ENCODE assay signal across 8 cellular contexts in the genomic region with DNA sequence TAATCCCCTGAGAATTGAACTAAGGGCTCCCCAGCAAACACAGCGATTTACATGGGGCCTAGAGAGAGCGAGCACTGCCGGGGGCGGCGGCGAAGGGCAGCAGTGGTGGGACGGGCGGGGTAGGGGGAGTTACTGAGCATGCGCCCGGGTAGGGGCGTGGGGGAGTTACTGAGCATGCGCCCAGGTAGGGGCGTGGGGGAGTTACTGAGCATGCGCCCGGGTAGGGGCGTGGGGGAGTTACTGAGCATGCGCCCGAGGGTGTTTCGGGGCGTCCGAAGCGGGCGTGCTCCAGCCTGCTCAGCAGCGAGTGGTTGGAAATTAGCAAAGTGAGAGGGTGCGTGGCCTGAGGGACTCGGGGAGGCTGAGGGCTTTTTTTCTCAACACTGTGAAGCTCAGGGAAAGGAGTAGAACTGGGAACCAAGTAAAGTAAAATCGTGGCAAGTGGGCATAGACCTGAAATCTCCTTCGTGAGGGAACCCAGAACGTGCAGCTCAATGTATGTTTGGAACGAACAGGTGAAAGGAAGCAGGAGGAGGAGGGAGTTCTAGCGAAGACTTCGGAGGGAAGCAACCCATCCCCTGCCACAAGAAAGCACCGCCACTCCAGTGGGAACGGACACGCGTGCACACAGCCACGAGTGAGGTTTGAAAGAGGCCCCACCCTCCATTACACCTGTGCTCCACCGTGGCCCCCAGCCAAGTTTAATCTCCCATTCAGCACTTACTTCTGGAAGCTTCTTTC. TPM values are rescaled to one million over a fixed set of nuclear protein-coding genes. Genes with fewer than 3 reads are reported as not detected.
DNase-seq lines count a peak whose midpoint lies in the region; ATAC-seq and TF ChIP-seq lines count a peak whose summit lies in the region.

No MANE protein-coding gene starts in this region.

- no peaks in the 10 kb centered on the region for H3K79me2 ChIP-seq in SK-N-SH (ENCODE audit: insufficient read depth)

- H3K9me3 ChIP-seq in SK-N-SH (no peaks in the 10 kb centered on the region), ovary (no peaks in the 10 kb centered on the region), thyroid gland (no peaks in the 10 kb centered on the region)

- TF ChIP-seq POLR2A in NB4 (IDR thresholded peaks at IDR 0.05; ENCODE audit: extremely low read depth, insufficient read length) = peak; percentile 97
- TF ChIP-seq POLR2A in ovary (IDR thresholded peaks at IDR 0.05) = no peak
- TF ChIP-seq POLR2A in thyroid gland (IDR thresholded peaks at IDR 0.05) = peak in 1 of 2 donors; percentile 78

- H3K36me3 ChIP-seq in GM06990 (ENCODE audit: control insufficient read depth, insufficient read depth, low read length) (no peaks in the 10 kb centered on the region), SK-N-SH (replicated peaks in 1 of 2; ENCODE audit: control insufficient read depth in 1 of 2, insufficient read depth in 2 of 2, low read length in 1 of 2) (no peaks in the 10 kb centered on the region), ovary (no peaks in the 10 kb centered on the region), thyroid gland (no peaks in the 10 kb centered on the region)

- no peak for TF ChIP-seq RAD21 in SK-N-SH (IDR thresholded peaks at IDR 0.05; ENCODE audit: low read length)

- intact Hi-C loops in Right ventricle myocardium inferior (cut with DNase I) (loop anchor here (1.0 to 5.0 kb wide), 2 partner anchors 34 to 52 kb away; a partner anchor contains a TSS), ovary (cut with DNase I) (no loop called here), thyroid gland (cut with DNase I) (no loop called here)

- DNase-seq in GM06990 (ENCODE audit: extremely low read depth, insufficient read length) (peak; percentile 87), NB4 (ENCODE audit: low read depth) (peak; percentile 97), SK-N-SH (peak; percentile 83), Right ventricle myocardium inferior (ENCODE audit: missing footprints) (peak; percentile 93), ovary (peak; percentile 82 to 93 (median 88)), thyroid gland (peak; percentile 83 to 90)

- 16% methylated on average over 29 of the region's 38 CpGs for WGBS in SK-N-SH (ENCODE audit: low lambda C conversion rate)
- WGBS in ovary, 3 donors = 3 to 9% (median 4%) methylated on average over 31 to 38 of the region's 38 CpGs
- whole genome bisulfite sequencing in thyroid gland, 2 donors = 1 to 3% methylated on average over 25 to 37 of the region's 38 CpGs

- CTCF ChIA-PET in SK-N-SH (lab: Yijun Ruan, JAX) = interaction anchor here (1.2 kb wide), 1 partner anchor 459 kb away, joined by 3 read pairs; no protein-coding TSS in a partner anchor

- no peak overlapping the region; the same call in 1 of the 2 replicates for H3K9ac ChIP-seq in SK-N-SH

- H3K4me3 ChIP-seq in GM06990 (replicated peaks; ENCODE audit: low read depth, low read length) (peak overlapping the region; percentile 65), NB4 (ENCODE audit: low read depth, low read length) (peak overlapping the region; percentile 64), SK-N-SH (ENCODE audit: low read depth in 2 of 2, low read length in 1 of 2) (peak overlapping the region; percentile 57 to 71), ovary (peak overlapping the region; percentile 49), thyroid gland (replicated peaks in 1 of 3) (peak overlapping the region; percentile 10 to 50 (median 36))

- peak overlapping the region; percentile 86 for H3K4me2 ChIP-seq in SK-N-SH

- no peaks in the 10 kb centered on the region for H4K20me1 ChIP-seq in SK-N-SH (ENCODE audit: insufficient read depth)

- no peaks in the 10 kb centered on the region for H3F3A ChIP-seq in SK-N-SH (replicated peaks; ENCODE audit: insufficient read depth)

- TF ChIP-seq CTCF in GM06990 (IDR thresholded peaks at IDR 0.05; ENCODE audit: insufficient read depth, low read length, poor library complexity, severe bottlenecking) = no peak
- TF ChIP-seq CTCF in NB4 (IDR thresholded peaks at IDR 0.05; ENCODE audit: low read depth, low read length) = no peak
- no peak for TF ChIP-seq CTCF in SK-N-SH (IDR thresholded peaks at IDR 0.05)
- TF ChIP-seq CTCF in ovary (IDR thresholded peaks at IDR 0.05) = no peak
- TF ChIP-seq CTCF in thyroid gland (IDR thresholded peaks at IDR 0.05) = peak in 1 of 6 experiments; percentile 9

- H3K9me3 Mint-ChIP-seq in activated naive CD8-positive, alpha-beta T cell (ENCODE audit: low read depth) = no peaks in the 10 kb centered on the region

- ATAC-seq in HG02571 (IDR thresholded peaks at IDR 0.05; ENCODE audit: unreplicated experiment) (peak; percentile 91), Right ventricle myocardium inferior (peak; percentile 99)

- peaks cover 8% of the 10 kb centered on the region for H3K36me3 Mint-ChIP-seq in activated naive CD8-positive, alpha-beta T cell

- peaks cover 0 to 9% of the 10 kb centered on the region in 2 experiments; a peak in 1 of 4 replicates for H3K4me1 ChIP-seq in SK-N-SH (ENCODE audit: control insufficient read depth in 1 of 2, insufficient read depth in 2 of 2, low read depth in 1 of 2, low read length in 1 of 2)
- H3K4me1 ChIP-seq in ovary (ENCODE audit: insufficient read depth) = peaks cover 5% of the 10 kb centered on the region
- H3K4me1 ChIP-seq in thyroid gland = peaks cover 9 to 25% of the 10 kb centered on the region in 2 donors

- no peaks in the 10 kb centered on the region for H3K9me2 ChIP-seq in SK-N-SH

- H3K4me1 Mint-ChIP-seq in activated naive CD8-positive, alpha-beta T cell (ENCODE audit: low read depth) = peaks cover 27% of the 10 kb centered on the region

- POLR2A ChIA-PET in SK-N-SH (lab: Yijun Ruan, JAX) = no interaction called here

- H3K27me3 Mint-ChIP-seq in activated naive CD8-positive, alpha-beta T cell = no peaks in the 10 kb centered on the region

- H3K27ac ChIP-seq in SK-N-SH (ENCODE audit: low read depth in 2 of 2, low read length in 1 of 2) (no peak overlapping the region), ovary (no peak overlapping the region), thyroid gland (peak overlapping the region; percentile 17 to 83 (median 74))

- TF ChIP-seq EP300 in SK-N-SH (IDR thresholded peaks at IDR 0.05; ENCODE audit: borderline replicate concordance in 1 of 2, low read depth in 1 of 2, low read length in 1 of 2) (no peak), ovary (IDR thresholded peaks at IDR 0.05) (peak; percentile 45)

- peak overlapping the region; percentile 100 for H2AFZ ChIP-seq in SK-N-SH (ENCODE audit: low read depth)

- H3K27me3 ChIP-seq in GM06990 (replicated peaks; ENCODE audit: control insufficient read depth, insufficient read depth, low read length) (no peaks in the 10 kb centered on the region), SK-N-SH (ENCODE audit: insufficient read depth) (no peaks in the 10 kb centered on the region), ovary (no peaks in the 10 kb centered on the region), thyroid gland (no peaks in the 10 kb centered on the region)

- H3K4me3 Mint-ChIP-seq in activated naive CD8-positive, alpha-beta T cell = peak overlapping the region; percentile 97

- H3K27ac Mint-ChIP-seq in activated naive CD8-positive, alpha-beta T cell = peak overlapping the region; percentile 93

TF ChIP-seq in SK-N-SH, 30 proteins besides CTCF, POLR2A, EP300 and RAD21 (continues in another document):
- no peak for TF ChIP-seq RFX5 (IDR thresholded peaks at IDR 0.05; ENCODE audit: low read length)
- TF ChIP-seq, protein P1, sequence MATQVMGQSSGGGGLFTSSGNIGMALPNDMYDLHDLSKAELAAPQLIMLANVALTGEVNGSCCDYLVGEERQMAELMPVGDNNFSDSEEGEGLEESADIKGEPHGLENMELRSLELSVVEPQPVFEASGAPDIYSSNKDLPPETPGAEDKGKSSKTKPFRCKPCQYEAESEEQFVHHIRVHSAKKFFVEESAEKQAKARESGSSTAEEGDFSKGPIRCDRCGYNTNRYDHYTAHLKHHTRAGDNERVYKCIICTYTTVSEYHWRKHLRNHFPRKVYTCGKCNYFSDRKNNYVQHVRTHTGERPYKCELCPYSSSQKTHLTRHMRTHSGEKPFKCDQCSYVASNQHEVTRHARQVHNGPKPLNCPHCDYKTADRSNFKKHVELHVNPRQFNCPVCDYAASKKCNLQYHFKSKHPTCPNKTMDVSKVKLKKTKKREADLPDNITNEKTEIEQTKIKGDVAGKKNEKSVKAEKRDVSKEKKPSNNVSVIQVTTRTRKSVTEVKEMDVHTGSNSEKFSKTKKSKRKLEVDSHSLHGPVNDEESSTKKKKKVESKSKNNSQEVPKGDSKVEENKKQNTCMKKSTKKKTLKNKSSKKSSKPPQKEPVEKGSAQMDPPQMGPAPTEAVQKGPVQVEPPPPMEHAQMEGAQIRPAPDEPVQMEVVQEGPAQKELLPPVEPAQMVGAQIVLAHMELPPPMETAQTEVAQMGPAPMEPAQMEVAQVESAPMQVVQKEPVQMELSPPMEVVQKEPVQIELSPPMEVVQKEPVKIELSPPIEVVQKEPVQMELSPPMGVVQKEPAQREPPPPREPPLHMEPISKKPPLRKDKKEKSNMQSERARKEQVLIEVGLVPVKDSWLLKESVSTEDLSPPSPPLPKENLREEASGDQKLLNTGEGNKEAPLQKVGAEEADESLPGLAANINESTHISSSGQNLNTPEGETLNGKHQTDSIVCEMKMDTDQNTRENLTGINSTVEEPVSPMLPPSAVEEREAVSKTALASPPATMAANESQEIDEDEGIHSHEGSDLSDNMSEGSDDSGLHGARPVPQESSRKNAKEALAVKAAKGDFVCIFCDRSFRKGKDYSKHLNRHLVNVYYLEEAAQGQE (IDR thresholded peaks at IDR 0.05; ENCODE audit: low read depth, low read length) = no peak
- TF ChIP-seq FOXM1 (IDR thresholded peaks at IDR 0.05; ENCODE audit: low read depth) = no peak
- TF ChIP-seq, protein P2, sequence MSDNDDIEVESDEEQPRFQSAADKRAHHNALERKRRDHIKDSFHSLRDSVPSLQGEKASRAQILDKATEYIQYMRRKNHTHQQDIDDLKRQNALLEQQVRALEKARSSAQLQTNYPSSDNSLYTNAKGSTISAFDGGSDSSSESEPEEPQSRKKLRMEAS (IDR thresholded peaks at IDR 0.05; ENCODE audit: low read depth) = peak; percentile 60; the same call in 1 of the 2 replicates
- TF ChIP-seq POLR2AphosphoS5 (IDR thresholded peaks at IDR 0.05; ENCODE audit: low read depth, low read length) = peak; percentile 81
- TF ChIP-seq SMC3 (IDR thresholded peaks at IDR 0.05; ENCODE audit: low read depth, low read length) = no peak
- no peak for TF ChIP-seq RXRA (IDR thresholded peaks at IDR 0.05; ENCODE audit: borderline replicate concordance, low read depth)

RNA-seq across cellular contexts. Expression of a gene that starts 34.3 kb away (rescaled TPM):
- 14.6 and 19.7 TPM in 2 replicates for polyA plus RNA-seq in SK-N-SH (2012; rRNA removed)
- 10.2 and 12.0 TPM in 2 replicates for polyA plus RNA-seq in SK-N-SH (2012; cell fraction: cytosol; rRNA removed)
- 30.6 and 31.7 TPM in 2 replicates for polyA plus RNA-seq in SK-N-SH (2012; cell fraction: nucleus; rRNA removed)
- total RNA-seq in Right ventricle myocardium inferior = 153 TPM
- 10 to 100 TPM; 17.3 to 32.7 (median 26.3) TPM for total RNA-seq in ovary
- 10 to 100 TPM; 23.6 to 46.1 TPM for polyA plus RNA-seq in ovary
- 100 to 1,000 TPM in 1 of 4 donors, 10 to 100 TPM in 3; 83.0 to 102 (median 86.3) TPM for total RNA-seq in thyroid gland

Comparison
In these comparisons a context has a peak if more than half of its experiments do, and no peak if none do; other contexts are left out.
1. H3K27ac ChIP-seq: peak in thyroid gland (3 of 3); none in SK-N-SH (0 of 2) and ovary (0 of 2).
2. Peak in every context shown above with its lines, with median percentiles within 50 percentile points of each other: DNase-seq and H3K4me3 ChIP-seq.